1 cellular context compared by ENCODE assay signal in the genomic region with DNA sequence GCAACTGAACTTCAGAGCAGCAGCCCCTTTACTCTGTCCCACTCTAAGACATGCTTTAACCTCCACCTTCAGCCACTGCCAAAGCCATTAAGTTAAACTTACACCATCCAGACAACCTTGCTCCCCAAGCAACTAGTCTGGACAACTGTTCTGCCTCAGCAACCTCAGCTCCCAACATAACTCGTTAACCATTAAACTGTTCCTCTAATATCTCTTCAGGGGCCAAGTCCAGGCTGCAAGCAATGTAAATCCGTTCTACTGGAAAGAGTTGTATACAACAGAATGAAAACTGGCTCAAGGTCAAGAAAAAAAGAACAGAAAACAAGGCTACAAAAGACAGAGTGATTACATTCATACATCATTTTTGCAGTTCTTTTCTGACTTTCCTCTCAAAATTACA.
TF ChIP-seq lines count a peak whose summit lies in the region.

No MANE protein-coding gene starts in this region.

TF ChIP-seq in A549, 52 proteins besides CTCF, POLR2A, EP300 and RAD21 (continued from another document):
- TF ChIP-seq, protein P1, sequence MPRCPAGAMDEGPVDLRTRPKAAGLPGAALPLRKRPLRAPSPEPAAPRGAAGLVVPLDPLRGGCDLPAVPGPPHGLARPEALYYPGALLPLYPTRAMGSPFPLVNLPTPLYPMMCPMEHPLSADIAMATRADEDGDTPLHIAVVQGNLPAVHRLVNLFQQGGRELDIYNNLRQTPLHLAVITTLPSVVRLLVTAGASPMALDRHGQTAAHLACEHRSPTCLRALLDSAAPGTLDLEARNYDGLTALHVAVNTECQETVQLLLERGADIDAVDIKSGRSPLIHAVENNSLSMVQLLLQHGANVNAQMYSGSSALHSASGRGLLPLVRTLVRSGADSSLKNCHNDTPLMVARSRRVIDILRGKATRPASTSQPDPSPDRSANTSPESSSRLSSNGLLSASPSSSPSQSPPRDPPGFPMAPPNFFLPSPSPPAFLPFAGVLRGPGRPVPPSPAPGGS (IDR thresholded peaks at IDR 0.05) = no peak
- TF ChIP-seq MAFK (IDR thresholded peaks at IDR 0.05; ENCODE audit: partially characterized antibody) (no peak), SMC3 (IDR thresholded peaks at IDR 0.05) (no peak), RARB (CRISPR knock-in tag; IDR thresholded peaks at IDR 0.05) (no peak), FOSL2 (IDR thresholded peaks at IDR 0.05) (no peak), FOSL2 (CRISPR knock-in tag; IDR thresholded peaks at IDR 0.05) (no peak), ESRRA (IDR thresholded peaks at IDR 0.05; ENCODE audit: borderline replicate concordance, low read length) (no peak)
- TF ChIP-seq, protein P2, sequence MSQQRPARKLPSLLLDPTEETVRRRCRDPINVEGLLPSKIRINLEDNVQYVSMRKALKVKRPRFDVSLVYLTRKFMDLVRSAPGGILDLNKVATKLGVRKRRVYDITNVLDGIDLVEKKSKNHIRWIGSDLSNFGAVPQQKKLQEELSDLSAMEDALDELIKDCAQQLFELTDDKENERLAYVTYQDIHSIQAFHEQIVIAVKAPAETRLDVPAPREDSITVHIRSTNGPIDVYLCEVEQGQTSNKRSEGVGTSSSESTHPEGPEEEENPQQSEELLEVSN (IDR thresholded peaks at IDR 0.05; ENCODE audit: borderline replicate concordance, low read depth) = no peak
- TF ChIP-seq, protein P3, sequence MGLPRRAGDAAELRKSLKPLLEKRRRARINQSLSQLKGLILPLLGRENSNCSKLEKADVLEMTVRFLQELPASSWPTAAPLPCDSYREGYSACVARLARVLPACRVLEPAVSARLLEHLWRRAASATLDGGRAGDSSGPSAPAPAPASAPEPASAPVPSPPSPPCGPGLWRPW (IDR thresholded peaks at IDR 0.05) = no peak
